22 cellular contexts compared by ENCODE assay signal in the genomic region with DNA sequence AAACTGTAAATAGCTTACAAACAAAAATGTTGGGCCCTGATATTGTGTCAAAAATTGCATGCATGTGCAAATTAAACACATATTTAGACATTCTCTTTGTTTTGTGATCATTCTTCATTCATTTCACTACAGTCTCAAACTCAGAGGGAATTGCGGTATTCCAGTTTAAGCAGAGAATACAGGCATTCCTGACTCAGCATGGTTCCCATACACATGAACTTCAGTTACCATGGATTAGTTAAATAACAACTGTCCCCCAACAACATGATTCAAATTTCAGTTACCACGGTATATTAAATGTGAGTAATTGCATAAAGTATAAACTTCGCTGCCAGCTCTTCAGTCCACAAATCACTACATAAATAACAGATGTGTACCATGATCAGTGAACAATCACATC.
"Had no signal": no experiment of that assay in that cellular context is flagged by ENCODE, and none has a peak within 500 bp of the region (broad histone marks: within the 10 kb centered on the region; RNA-seq: fewer than 3 reads in every experiment).

No MANE protein-coding gene starts in this region.

- H3K4me1 Mint-ChIP-seq: activated CD4-positive, alpha-beta T cell treated with anti-CD3 and anti-CD28 coated beads for 36 hours; activated naive CD4-positive, alpha-beta T cell treated with anti-CD3 and anti-CD28 coated beads, Interleukin-2, amount 50 U/mL, for 24 hours; central memory CD8-positive, alpha-beta T cell; memory B cell; stimulated activated memory B cell treated with anti-CD40 and anti-IgM and Interleukin-4, amounts not matched to agents 10 μg/mL and 1 μg/mL and 100 μg/mL, for 72 hours; T-helper 17 cell had no signal

- H3K36me3 ChIP-seq: adrenal gland, heart left ventricle, right lobe of liver, WERI-Rb-1 had no signal

- H3K4me3 ChIP-seq: adrenal gland, body of pancreas, heart left ventricle, psoas muscle, right lobe of liver had no signal

- H3K4me3 Mint-ChIP-seq: activated CD4-positive, alpha-beta T cell treated with anti-CD3 and anti-CD28 coated beads for 36 hours; activated CD8-positive, alpha-beta T cell treated with anti-CD3 and anti-CD28 coated beads for 36 hours; activated naive CD4-positive, alpha-beta T cell treated with anti-CD3 and anti-CD28 coated beads, Interleukin-2, amount 50 U/mL, for 24 hours; central memory CD8-positive, alpha-beta T cell; memory B cell; nephron; stimulated activated memory B cell treated with anti-CD40 and anti-IgM and Interleukin-4, amounts not matched to agents 10 μg/mL and 1 μg/mL and 100 μg/mL, for 72 hours; T-helper 17 cell had no signal

- H3K27ac ChIP-seq: adrenal gland, body of pancreas, heart left ventricle, psoas muscle, right lobe of liver, WERI-Rb-1 had no signal

- ATAC-seq: activated CD4-positive, alpha-beta T cell treated with anti-CD3 and anti-CD28 coated beads for 36 hours; activated CD8-positive, alpha-beta T cell treated with anti-CD3 and anti-CD28 coated beads for 36 hours; body of pancreas; heart left ventricle; left ventricle myocardium superior; psoas muscle; right lobe of liver; stimulated activated memory B cell treated with anti-CD40 and anti-IgM and Interleukin-4, amounts not matched to agents 10 μg/mL and 1 μg/mL and 100 μg/mL, for 72 hours; T-helper 17 cell had no signal

- H3K9me3 Mint-ChIP-seq: activated CD8-positive, alpha-beta T cell treated with anti-CD3 and anti-CD28 coated beads for 36 hours; central memory CD8-positive, alpha-beta T cell; nephron had no signal

- H3K27ac Mint-ChIP-seq: activated CD4-positive, alpha-beta T cell treated with anti-CD3 and anti-CD28 coated beads for 36 hours; activated CD8-positive, alpha-beta T cell treated with anti-CD3 and anti-CD28 coated beads for 36 hours; activated naive CD4-positive, alpha-beta T cell treated with anti-CD3 and anti-CD28 coated beads, Interleukin-2, amount 50 U/mL, for 24 hours; memory B cell; stimulated activated memory B cell treated with anti-CD40 and anti-IgM and Interleukin-4, amounts not matched to agents 10 μg/mL and 1 μg/mL and 100 μg/mL, for 72 hours; T-helper 17 cell had no signal

- H3K27me3 ChIP-seq: adrenal gland, body of pancreas, heart left ventricle, right lobe of liver had no signal

- H3K27me3 Mint-ChIP-seq: activated CD4-positive, alpha-beta T cell treated with anti-CD3 and anti-CD28 coated beads for 36 hours; activated CD8-positive, alpha-beta T cell treated with anti-CD3 and anti-CD28 coated beads for 36 hours; activated naive CD4-positive, alpha-beta T cell treated with anti-CD3 and anti-CD28 coated beads, Interleukin-2, amount 50 U/mL, for 24 hours; central memory CD8-positive, alpha-beta T cell; memory B cell; stimulated activated memory B cell treated with anti-CD40 and anti-IgM and Interleukin-4, amounts not matched to agents 10 μg/mL and 1 μg/mL and 100 μg/mL, for 72 hours; T-helper 17 cell had no signal

- H3K4me1 ChIP-seq: adrenal gland, body of pancreas, heart left ventricle, psoas muscle, right lobe of liver had no signal

- DNase-seq: activated CD4-positive, alpha-beta T cell treated with anti-CD3 and anti-CD28 coated beads for 36 hours; activated CD8-positive, alpha-beta memory T cell treated with anti-CD3 and anti-CD28 coated beads, Interleukin-2, amount 50 U/mL, for 4 hours; activated CD8-positive, alpha-beta T cell treated with anti-CD3 and anti-CD28 coated beads for 36 hours; activated effector memory CD4-positive, alpha-beta T cell treated with anti-CD3 and anti-CD28 coated beads, Interleukin-2, amount 50 U/mL, for 16 hours; activated T-cell treated with anti-CD3 and anti-CD28 coated beads, Interleukin-2, amount 50 U/mL, for 48 hours; adrenal gland; body of pancreas; cortex of kidney; effector CD8-positive, alpha-beta T cell; foreskin melanocyte; heart left ventricle; kidney glomerular epithelial cell; left ventricle myocardium superior; psoas muscle; right lobe of liver; T-helper 17 cell; WERI-Rb-1 had no signal

- H3K36me3 Mint-ChIP-seq: activated naive CD4-positive, alpha-beta T cell treated with anti-CD3 and anti-CD28 coated beads, Interleukin-2, amount 50 U/mL, for 24 hours; memory B cell; stimulated activated memory B cell treated with anti-CD40 and anti-IgM and Interleukin-4, amounts not matched to agents 10 μg/mL and 1 μg/mL and 100 μg/mL, for 72 hours had no signal

- H3K9me3 ChIP-seq: body of pancreas, heart left ventricle, right lobe of liver had no signal
